In the genomic region with DNA sequence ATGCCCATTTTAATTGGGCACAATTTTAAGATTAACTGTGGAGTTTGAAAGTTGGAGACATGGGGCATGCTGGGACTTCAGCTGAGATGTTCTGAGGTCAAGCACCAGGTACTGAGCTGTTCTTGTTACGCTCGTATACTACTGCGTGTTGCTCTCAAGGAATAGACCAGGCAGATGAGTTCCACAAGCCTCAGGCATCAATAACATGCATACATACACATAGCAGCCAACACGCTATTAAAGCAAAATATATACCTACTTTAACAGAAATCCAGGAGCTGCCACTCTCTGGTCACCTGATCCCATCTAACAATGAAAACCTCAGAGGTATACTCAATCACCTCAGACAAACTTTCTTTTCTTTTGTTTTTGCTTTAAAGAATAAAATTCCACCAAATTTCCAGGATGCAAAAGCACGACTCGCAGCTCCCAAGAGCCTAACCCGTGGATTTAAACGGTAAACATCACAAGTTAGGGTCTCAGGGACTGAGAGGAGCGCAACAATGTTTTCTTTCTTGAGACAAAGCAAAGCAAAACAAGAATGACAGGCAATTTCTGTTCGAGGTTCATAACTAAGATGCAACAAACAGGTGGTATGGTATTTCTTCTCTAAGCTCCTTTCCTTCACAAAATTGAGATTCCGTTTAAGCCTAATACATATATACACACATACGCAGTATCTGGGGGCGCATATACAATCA, we compare ENCODE assay signal across 9 cellular contexts.
DNase-seq lines count a peak whose midpoint lies in the region; ATAC-seq and TF ChIP-seq lines count a peak whose summit lies in the region.
"Had no signal": no experiment of that assay in that cellular context is flagged by ENCODE, and none has a peak within 500 bp of the region (broad histone marks: within the 10 kb centered on the region; RNA-seq: fewer than 3 reads in every experiment).

No MANE protein-coding gene starts in this region.

- no peak for TF ChIP-seq CTCF in GM10266 (IDR thresholded peaks at IDR 0.05; ENCODE audit: control insufficient read depth, insufficient read depth, low read depth, missing control alignments)

- H3K27ac ChIP-seq in HUES6 (ENCODE audit: low read depth, low read length) = no peak overlapping the region
- H3K27ac ChIP-seq in cingulate gyrus (ENCODE audit: low read depth, low read length) = peak overlapping the region; percentile 96
- peak overlapping the region; percentile 90 for H3K27ac ChIP-seq in layer of hippocampus (ENCODE audit: low read depth, low read length)

- H3K27me3 ChIP-seq in HUES6 (ENCODE audit: control insufficient read depth, insufficient read depth, low read length) = peaks cover 18% of the 10 kb centered on the region
- H3K27me3 ChIP-seq in layer of hippocampus (ENCODE audit: control insufficient read depth, insufficient read depth, low read length) = no peaks in the 10 kb centered on the region

- ATAC-seq in HG03108 (IDR thresholded peaks at IDR 0.05; ENCODE audit: unreplicated experiment) (no peak), HG03565 (IDR thresholded peaks at IDR 0.05; ENCODE audit: unreplicated experiment) (no peak)

- H3K9ac ChIP-seq in HUES6 (ENCODE audit: low read length) = peak overlapping the region; percentile 32

- H3K4me1 ChIP-seq in HUES6 (ENCODE audit: control insufficient read depth, insufficient read depth, low read length) = peaks cover 23% of the 10 kb centered on the region

- no peaks in the 10 kb centered on the region for H3K9me3 ChIP-seq in HUES6 (ENCODE audit: control insufficient read depth, insufficient read depth, low read depth, low read length)

- no peaks in the 10 kb centered on the region for H3K36me3 ChIP-seq in HUES6 (ENCODE audit: control insufficient read depth, insufficient read depth, low read length)

- peak overlapping the region; percentile 57 for H3K4me3 ChIP-seq in HUES6 (ENCODE audit: low read depth, low read length)

- DNase-seq in superior temporal gyrus (ENCODE audit: extremely low spot score) (peak; percentile 87), NCI-H2107 treated with DMSO at 0.1 percent for 48 hours (lab: John Stamatoyannopoulos, UW; ENCODE audit: unreplicated experiment) (no peak), GM10266 (ENCODE audit: extremely low spot score) (no peak)
- DNase-seq: cerebellar nuclear complex had no signal
